ENCODE assay signal across 3 cellular contexts in genomic region chr1:100668494-100668893, GRCh38. TPM values are rescaled to one million over a fixed set of nuclear protein-coding genes. Genes with fewer than 3 reads are reported as not detected.
"Had no signal": no experiment of that assay in that cellular context is flagged by ENCODE, and none has a peak within 500 bp of the region (broad histone marks: within the 10 kb centered on the region; RNA-seq: fewer than 3 reads in every experiment).

No MANE protein-coding gene starts in this region.

RNA-seq across cellular contexts. Expression of gene VCAM1, which starts 51.0 kb away (rescaled TPM):
- polyA plus RNA-seq: immature natural killer cell, keratinocyte, mammary epithelial cell had no signal
